Comparison of ENCODE assay signal across 10 cellular contexts in genomic region chr5:88665750-88666215, GRCh38.
DNase-seq lines count a peak whose midpoint lies in the region; ATAC-seq and TF ChIP-seq lines count a peak whose summit lies in the region.
"Had no signal": no experiment of that assay in that cellular context is flagged by ENCODE, and none has a peak within 500 bp of the region (broad histone marks: within the 10 kb centered on the region; RNA-seq: fewer than 3 reads in every experiment).

No MANE protein-coding gene starts in this region.

- peaks cover 12 to 36% (median 16%) of the 10 kb centered on the region in 5 donors for H3K9me3 Mint-ChIP-seq in CD8-positive, alpha-beta memory T cell
- peaks cover 8% of the 10 kb centered on the region for H3K9me3 Mint-ChIP-seq in activated naive CD8-positive, alpha-beta T cell treated with anti-CD3 and anti-CD28 coated beads, Interleukin-2, amount 50 U/mL, for 24 hours
- peaks cover 0 to 67% (median 26%) of the 10 kb centered on the region in 7 donors for H3K9me3 Mint-ChIP-seq in naive B cell

- no peaks in the 10 kb centered on the region for H4K20me1 ChIP-seq in KMS-11 (ENCODE audit: insufficient read depth)

- H3K27me3 ChIP-seq in CD8-positive, alpha-beta memory T cell (ENCODE audit: insufficient read depth, low read length, poor library complexity, severe bottlenecking): peaks cover 56% of the 10 kb centered on the region
- H3K27me3 ChIP-seq in KMS-11 (ENCODE audit: insufficient read depth, low read depth): no peaks in the 10 kb centered on the region

- H3K36me3 ChIP-seq in CD8-positive, alpha-beta memory T cell (ENCODE audit: insufficient read depth, low read length): no peaks in the 10 kb centered on the region
- no peaks in the 10 kb centered on the region for H3K36me3 ChIP-seq in KMS-11 (ENCODE audit: insufficient read depth)
- H3K36me3 ChIP-seq: esophagus muscularis mucosa, left ventricle myocardium inferior had no signal

- peaks cover 5% of the 10 kb centered on the region for H3K9me3 ChIP-seq in CD8-positive, alpha-beta memory T cell (ENCODE audit: low read length)
- H3K9me3 ChIP-seq: esophagus muscularis mucosa, left ventricle myocardium inferior had no signal

- peak overlapping the region; percentile 78 for H2AFZ ChIP-seq in KMS-11 (ENCODE audit: low read depth)

- no peak for ATAC-seq in activated naive CD8-positive, alpha-beta T cell treated with anti-CD3 and anti-CD28 coated beads, Interleukin-2, amount 50 U/mL, for 24 hours
- ATAC-seq in naive B cell (ENCODE audit: low read depth in 2 of 2): no peak
- ATAC-seq in GM19452 (IDR thresholded peaks at IDR 0.05; ENCODE audit: unreplicated experiment): no peak
- no peak for ATAC-seq in HG03469 (IDR thresholded peaks at IDR 0.05; ENCODE audit: unreplicated experiment)
- ATAC-seq in HG03439 (IDR thresholded peaks at IDR 0.05; ENCODE audit: unreplicated experiment): no peak

- peaks cover 20% of the 10 kb centered on the region; the same call in 1 of the 2 replicates for H3K79me2 ChIP-seq in KMS-11 (ENCODE audit: insufficient read depth, low read depth)

- H3K27ac Mint-ChIP-seq in CD8-positive, alpha-beta memory T cell: no peak overlapping the region
- no peak overlapping the region for H3K27ac Mint-ChIP-seq in activated naive CD8-positive, alpha-beta T cell treated with anti-CD3 and anti-CD28 coated beads, Interleukin-2, amount 50 U/mL, for 24 hours
- peak overlapping the region in 3 of 6 donors; percentile 47 to 70 (median 61) for H3K27ac Mint-ChIP-seq in naive B cell

- H3K4me2 ChIP-seq in KMS-11: peak overlapping the region; percentile 80

- peak overlapping the region; percentile 82; the same call in 1 of the 2 replicates for H3K9ac ChIP-seq in KMS-11

- POLR2A ChIA-PET in CD8-positive, alpha-beta memory T cell (lab: Charles Lee): no interaction called here

- H3K4me3 ChIP-seq in CD8-positive, alpha-beta memory T cell (ENCODE audit: low read length): no peak overlapping the region
- H3K4me3 ChIP-seq in KMS-11 (IDR thresholded peaks at IDR 0.05; ENCODE audit: insufficient read depth, low read depth, low read length): no peak overlapping the region

- H3K4me1 ChIP-seq in CD8-positive, alpha-beta memory T cell (ENCODE audit: insufficient read depth, low read length): peaks cover 16% of the 10 kb centered on the region
- peaks cover 59% of the 10 kb centered on the region for H3K4me1 ChIP-seq in KMS-11 (ENCODE audit: low read depth, poor library complexity, severe bottlenecking)

- H3K4me1 Mint-ChIP-seq in CD8-positive, alpha-beta memory T cell: peaks cover 30 to 36% (median 34%) of the 10 kb centered on the region in 3 donors
- peaks cover 27% of the 10 kb centered on the region for H3K4me1 Mint-ChIP-seq in activated naive CD8-positive, alpha-beta T cell treated with anti-CD3 and anti-CD28 coated beads, Interleukin-2, amount 50 U/mL, for 24 hours
- peaks cover 18 to 34% (median 25%) of the 10 kb centered on the region in 3 donors for H3K4me1 Mint-ChIP-seq in naive B cell

- DNase-seq in CD8-positive, alpha-beta memory T cell: no peak
- DNase-seq in activated naive CD8-positive, alpha-beta T cell treated with anti-CD3 and anti-CD28 coated beads, Interleukin-2, amount 50 U/mL, for 24 hours: no peak
- DNase-seq in naive B cell: no peak
- DNase-seq in NCI-H774 (lab: John Stamatoyannopoulos, UW): no peak
- DNase-seq: left ventricle myocardium inferior had no signal

- H3K27me3 Mint-ChIP-seq in CD8-positive, alpha-beta memory T cell: peaks cover 76 to 93% of the 10 kb centered on the region in 2 donors
- H3K27me3 Mint-ChIP-seq in activated naive CD8-positive, alpha-beta T cell treated with anti-CD3 and anti-CD28 coated beads, Interleukin-2, amount 50 U/mL, for 24 hours: peaks cover 88% of the 10 kb centered on the region
- peaks cover 81 to 83% (median 83%) of the 10 kb centered on the region in 3 donors for H3K27me3 Mint-ChIP-seq in naive B cell

- TF ChIP-seq CTCF in KMS-11 (conservative IDR thresholded peaks at IDR 0.05; ENCODE audit: low read depth, low read length): no peak

- no peak overlapping the region for H3K27ac ChIP-seq in CD8-positive, alpha-beta memory T cell (ENCODE audit: low read depth, low read length)
- H3K27ac ChIP-seq in KMS-11: peak overlapping the region; percentile 80; the same call in 1 of the 2 replicates
- H3K27ac ChIP-seq: esophagus muscularis mucosa, left ventricle myocardium inferior had no signal

- peaks cover 0 to 2% (median 0%) of the 10 kb centered on the region in 3 donors for H3K36me3 Mint-ChIP-seq in CD8-positive, alpha-beta memory T cell
- peaks cover 7% of the 10 kb centered on the region for H3K36me3 Mint-ChIP-seq in activated naive CD8-positive, alpha-beta T cell treated with anti-CD3 and anti-CD28 coated beads, Interleukin-2, amount 50 U/mL, for 24 hours (ENCODE audit: low read depth)
- H3K36me3 Mint-ChIP-seq in naive B cell: peaks cover 12 to 17% of the 10 kb centered on the region in 2 donors

- CTCF ChIA-PET in CD8-positive, alpha-beta memory T cell (lab: Charles Lee): interaction anchor here (2.3 kb wide), 1 partner anchor 15 kb away, joined by 10 read pairs; no protein-coding TSS in a partner anchor

- peak overlapping the region in 6 of 7 donors; percentile 74 to 87 (median 82) for H3K4me3 Mint-ChIP-seq in CD8-positive, alpha-beta memory T cell
- H3K4me3 Mint-ChIP-seq in activated naive CD8-positive, alpha-beta T cell treated with anti-CD3 and anti-CD28 coated beads, Interleukin-2, amount 50 U/mL, for 24 hours: peak overlapping the region; percentile 79
- peak overlapping the region in 5 of 8 donors; percentile 13 to 85 (median 84) for H3K4me3 Mint-ChIP-seq in naive B cell
